Comparison of ENCODE assay signal across 10 cellular contexts in genomic region chr6:70398783-70399730, GRCh38. TPM values are rescaled to one million over a fixed set of nuclear protein-coding genes. Genes with fewer than 3 reads are reported as not detected.
DNase-seq lines count a peak whose midpoint lies in the region; ATAC-seq and TF ChIP-seq lines count a peak whose summit lies in the region.
"Had no signal": no experiment of that assay in that cellular context is flagged by ENCODE, and none has a peak within 500 bp of the region (broad histone marks: within the 10 kb centered on the region; RNA-seq: fewer than 3 reads in every experiment).

No MANE protein-coding gene starts in this region.

- H3K4me3 ChIP-seq in RWPE2 (ENCODE audit: severe bottlenecking) (no peak overlapping the region), right cardiac atrium (ENCODE audit: low read length) (no peak overlapping the region), stomach (no peak overlapping the region)
- H3K4me3 ChIP-seq: thoracic aorta had no signal

- peak overlapping the region; percentile 97 for H3K27ac ChIP-seq in RWPE2 (ENCODE audit: poor library complexity, severe bottlenecking)
- no peak overlapping the region for H3K27ac ChIP-seq in right cardiac atrium (ENCODE audit: low read length)
- peak overlapping the region; percentile 77 to 84 (median 79) for H3K27ac ChIP-seq in stomach
- H3K27ac ChIP-seq: thoracic aorta had no signal

- H3K27me3 ChIP-seq in RWPE2 (ENCODE audit: insufficient read depth, poor library complexity, severe bottlenecking) (no peaks in the 10 kb centered on the region), right cardiac atrium (ENCODE audit: control insufficient read depth, insufficient read depth) (no peaks in the 10 kb centered on the region), stomach (no peaks in the 10 kb centered on the region)

- TF ChIP-seq CTCF in RWPE2 (IDR thresholded peaks at IDR 0.05; ENCODE audit: poor library complexity, severe bottlenecking) = no peak
- TF ChIP-seq CTCF in stomach (IDR thresholded peaks at IDR 0.05) = no peak

- ATAC-seq in RWPE2 (ENCODE audit: low read depth) (peak; percentile 92), right cardiac atrium (peak; percentile 80 to 83)

- intact Hi-C loops in right cardiac atrium (cut with DNase I) (no loop called here), stomach (cut with DNase I; ENCODE audit: low total_unique reads) (no loop called here)

- 66% methylated on average over 7 of the region's 7 CpGs for WGBS in right cardiac atrium
- 28 to 55% (median 30%) methylated on average over 7 of the region's 7 CpGs for WGBS in stomach, 5 donors

- H3K9me3 ChIP-seq in RWPE2 (ENCODE audit: severe bottlenecking) (no peaks in the 10 kb centered on the region), right cardiac atrium (ENCODE audit: control insufficient read depth, low read length) (no peaks in the 10 kb centered on the region), stomach (no peaks in the 10 kb centered on the region)
- H3K9me3 ChIP-seq: BE2C, thoracic aorta had no signal

- no peak for TF ChIP-seq POLR2A in stomach (IDR thresholded peaks at IDR 0.05)

- DNase-seq in NCI-H524 (lab: John Stamatoyannopoulos, UW) (peak; percentile 9 to 50), NCI-H524 treated with DMSO at 0.1 percent for 48 hours (lab: John Stamatoyannopoulos, UW) (no peak), RWPE2 (ENCODE audit: low spot score) (no peak), right cardiac atrium (peak in 1 of 3 donors; percentile 40), stomach (peak; percentile 72), NK-92 (lab: John Stamatoyannopoulos, UW; ENCODE audit: unreplicated experiment) (no peak), T-helper 1 cell (no peak), NCI-H128 (lab: John Stamatoyannopoulos, UW; ENCODE audit: unreplicated experiment) (no peak)
- DNase-seq: BE2C had no signal

- H3K36me3 ChIP-seq in RWPE2 (ENCODE audit: low read depth) = no peaks in the 10 kb centered on the region
- H3K36me3 ChIP-seq in stomach = no peaks in the 10 kb centered on the region
- H3K36me3 ChIP-seq: BE2C, thoracic aorta had no signal

- H3K4me1 ChIP-seq in RWPE2 (ENCODE audit: insufficient read depth, poor library complexity, severe bottlenecking) (peaks cover 47% of the 10 kb centered on the region), right cardiac atrium (ENCODE audit: control insufficient read depth, insufficient read depth, low read length) (no peaks in the 10 kb centered on the region), stomach (peaks cover 0 to 23% (median 10%) of the 10 kb centered on the region in 4 donors)
- H3K4me1 ChIP-seq: BE2C had no signal

- no peak for TF ChIP-seq EP300 in stomach (IDR thresholded peaks at IDR 0.05)

RNA-seq across cellular contexts. Expression of gene FAM135A, which starts 14.3 kb away (rescaled TPM):
- total RNA-seq in right cardiac atrium (10 to 100 TPM; 16.5 to 19.3 (median 18.1) TPM), stomach (100 to 1,000 TPM in 1 of 5 donors, 10 to 100 TPM in 4; 25.9 to 121 (median 58.8) TPM)
- polyA plus RNA-seq in right cardiac atrium (7.7 TPM), stomach (10 to 100 TPM in 1 of 3 donors, 1 to 10 TPM in 2; 7.2 to 30.3 (median 8.9) TPM)

Comparison
In these comparisons a context has a peak if more than half of its experiments do, and no peak if none do; other contexts are left out.
1. DNase-seq: peak in NCI-H524 (2 of 2) and stomach (single experiment); none in NCI-H524 treated with DMSO at 0.1 percent for 48 hours (single experiment), RWPE2 (single experiment), NK-92 (single experiment), T-helper 1 cell (0 of 5) and NCI-H128 (single experiment).